In genomic region chr15:56969265-56969895, GRCh38 we compare ENCODE assay signal across 14 cellular contexts. TPM values are rescaled to one million over a fixed set of nuclear protein-coding genes. Genes with fewer than 3 reads are reported as not detected.
DNase-seq lines count a peak whose midpoint lies in the region; ATAC-seq, FAIRE-seq and TF ChIP-seq lines count a peak whose summit lies in the region.
"Had no signal": no experiment of that assay in that cellular context is flagged by ENCODE, and none has a peak within 500 bp of the region (broad histone marks: within the 10 kb centered on the region; RNA-seq: fewer than 3 reads in every experiment).

No MANE protein-coding gene starts in this region.

- no peaks in the 10 kb centered on the region for H3K36me3 ChIP-seq in KOPT-K1 (ENCODE audit: insufficient read depth, low read length)
- no peaks in the 10 kb centered on the region for H3K36me3 ChIP-seq in bronchial epithelial cell (ENCODE audit: control insufficient read depth, insufficient read depth, low read length)
- no peaks in the 10 kb centered on the region for H3K36me3 ChIP-seq in osteoblast (ENCODE audit: insufficient read depth, low read length)
- H3K36me3 ChIP-seq in thyroid gland = no peaks in the 10 kb centered on the region

- H3K4me1 ChIP-seq in osteoblast (ENCODE audit: insufficient read depth, low read length) (no peaks in the 10 kb centered on the region), thyroid gland (peaks cover 13 to 18% of the 10 kb centered on the region in 2 donors)

- FAIRE-seq in bronchial epithelial cell (lab: Jason Lieb, UNC) = no peak

- 64 to 68% methylated on average over 9 of the region's 9 CpGs for WGBS in thyroid gland, 2 donors

- peaks cover 97% of the 10 kb centered on the region for H3K79me2 ChIP-seq in osteoblast (ENCODE audit: insufficient read depth, low read length)

- no peak for TF ChIP-seq POLR2A in thyroid gland (IDR thresholded peaks at IDR 0.05)

- ATAC-seq in HG02884 (IDR thresholded peaks at IDR 0.05; ENCODE audit: unreplicated experiment) = no peak
- no peak for ATAC-seq in activated CD4-positive, CD25-positive, alpha-beta regulatory T cell treated with anti-CD3 and anti-CD28 coated beads, Interleukin-2, amount 50 U/mL, for 24 hours
- ATAC-seq: left cardiac atrium had no signal

- H3K9me3 ChIP-seq in KOPT-K1 (ENCODE audit: insufficient read depth, low read length, poor library complexity, severe bottlenecking) (no peaks in the 10 kb centered on the region), osteoblast (ENCODE audit: low read depth, low read length) (no peaks in the 10 kb centered on the region), thyroid gland (no peaks in the 10 kb centered on the region)

- H4K20me1 ChIP-seq in osteoblast (ENCODE audit: insufficient read depth, low read length) = peaks cover 35% of the 10 kb centered on the region

- no peak for TF ChIP-seq CTCF in C4-2B (conservative IDR thresholded peaks at IDR 0.05)
- no peak for TF ChIP-seq CTCF in bronchial epithelial cell (IDR thresholded peaks at IDR 0.05; ENCODE audit: insufficient read depth, low read length, severe bottlenecking)
- no peak for TF ChIP-seq CTCF in osteoblast (IDR thresholded peaks at IDR 0.05; ENCODE audit: extremely low read depth, low read depth, low read length)
- no peak for TF ChIP-seq CTCF in thyroid gland (IDR thresholded peaks at IDR 0.05)

- intact Hi-C loops in thyroid gland (cut with DNase I) = no loop called here

- H3K4me3 ChIP-seq in bronchial epithelial cell (ENCODE audit: low read depth, low read length) = no peak overlapping the region
- no peak overlapping the region for H3K4me3 ChIP-seq in osteoblast (ENCODE audit: insufficient read depth, low read length)
- H3K4me3 ChIP-seq in thyroid gland (replicated peaks in 1 of 3) = no peak overlapping the region

- DNase-seq in bronchial epithelial cell (ENCODE audit: low read depth) (peak; percentile 80), osteoblast (ENCODE audit: insufficient read length, low spot score, missing footprints) (peak; percentile 51), thyroid gland (no peak)
- DNase-seq: activated CD4-positive, alpha-beta T cell treated with anti-CD3 and anti-CD28 coated beads, Interleukin-2, amount 10 ng/mL, durations not matched to agents 24 days and 14 days; caudate nucleus; erythroblast; left cardiac atrium; NCI-H1930; NCI-H510A treated with DMSO at 0.1 percent for 48 hours; SHP77 had no signal

- H3K27ac ChIP-seq in C4-2B (peak overlapping the region; percentile 80), KOPT-K1 (ENCODE audit: low read depth, low read length, poor library complexity, severe bottlenecking) (peak overlapping the region; percentile 24), osteoblast (ENCODE audit: low read depth, low read length) (no peak overlapping the region), thyroid gland (no peak overlapping the region)

- H2AFZ ChIP-seq in osteoblast (ENCODE audit: low read length) = no peak overlapping the region

- no peak overlapping the region for H3K4me2 ChIP-seq in osteoblast (ENCODE audit: insufficient read depth, low read length)

- H3K27me3 ChIP-seq in bronchial epithelial cell (ENCODE audit: control insufficient read depth, insufficient read depth, low read length) (no peaks in the 10 kb centered on the region), osteoblast (ENCODE audit: insufficient read depth, low read length) (no peaks in the 10 kb centered on the region), thyroid gland (no peaks in the 10 kb centered on the region)

RNA-seq across cellular contexts. Expression of gene TCF12, which starts 50.9 kb away (rescaled TPM):
- total RNA-seq in bronchial epithelial cell (33.2 and 69.3 TPM in 2 replicates), osteoblast (82.2 and 86.5 TPM in 2 replicates), thyroid gland (100 to 1,000 TPM in 2 of 4 donors, 10 to 100 TPM in 2; 54.8 to 156 (median 108) TPM)

Comparison
In these comparisons a context has a peak if more than half of its experiments do, and no peak if none do; other contexts are left out.
1. H3K27ac ChIP-seq: peak in C4-2B (single experiment) and KOPT-K1 (single experiment); none in osteoblast (single experiment) and thyroid gland (0 of 3).
2. DNase-seq: peak in bronchial epithelial cell (single experiment) and osteoblast (single experiment); none in thyroid gland (0 of 2).